Comparison of ENCODE assay signal across 8 cellular contexts in the genomic region with DNA sequence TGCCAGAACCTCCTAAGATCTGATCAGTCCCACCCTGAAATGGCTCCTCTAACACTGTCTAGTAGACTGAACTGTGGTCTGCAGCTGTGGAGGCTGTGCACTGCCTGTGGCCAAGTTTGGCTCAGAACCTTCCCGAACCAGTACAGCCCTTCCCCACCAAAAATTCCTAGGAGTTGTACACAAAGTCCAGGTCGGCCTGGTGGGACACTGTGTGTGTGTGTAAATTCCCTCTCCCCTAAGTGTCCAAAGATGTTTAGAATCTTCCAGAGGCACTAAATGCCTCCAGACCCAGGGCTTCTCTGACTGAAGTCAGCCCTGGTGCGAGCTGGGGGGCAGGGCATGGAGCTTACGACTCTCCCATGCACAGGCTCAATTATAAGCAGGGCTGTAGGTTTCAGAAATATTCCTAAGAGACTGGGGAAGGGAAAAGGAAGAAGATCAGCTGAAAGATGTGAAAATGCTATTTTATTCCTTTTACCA.
DNase-seq lines count a peak whose midpoint lies in the region; ATAC-seq and TF ChIP-seq lines count a peak whose summit lies in the region.

No MANE protein-coding gene starts in this region.

- peak overlapping the region; percentile 91 for H3K27ac ChIP-seq in KMS-11
- peak overlapping the region; percentile 94 for H3K27ac ChIP-seq in neuronal stem cell (replicated peaks; ENCODE audit: low read length)

- H3K36me3 ChIP-seq in KMS-11 (ENCODE audit: insufficient read depth) (no peaks in the 10 kb centered on the region), neuronal stem cell (replicated peaks in 1 of 2; ENCODE audit: control insufficient read depth in 2 of 2, insufficient read depth in 2 of 2, low read length in 2 of 2) (no peaks in the 10 kb centered on the region)

- H3K4me1 Mint-ChIP-seq in dendritic cell treated with granulocyte-macrophage colony-stimulating factor and Interleukin-4, amounts not matched to agents 40 ng/mL and 50 ng/mL, for 4 days (ENCODE audit: low read depth): peaks cover 71% of the 10 kb centered on the region

- H3K4me3 Mint-ChIP-seq in dendritic cell treated with granulocyte-macrophage colony-stimulating factor and Interleukin-4, amounts not matched to agents 40 ng/mL and 50 ng/mL, for 4 days: no peak overlapping the region

- peak overlapping the region; percentile 2 for H2BK5ac ChIP-seq in neuronal stem cell (ENCODE audit: low read length)

- no CpG with 5 or more reads among the region's 4 CpGs for WGBS in neuronal stem cell (ENCODE audit: extremely low coverage in 2 of 2, insufficient read length in 2 of 2, insufficient replicate concordance in 1 of 2), 2 donors

- peak overlapping the region; percentile 2 for H2BK12ac ChIP-seq in neuronal stem cell (ENCODE audit: low read length)

- H3K27ac Mint-ChIP-seq in dendritic cell treated with granulocyte-macrophage colony-stimulating factor and Interleukin-4, amounts not matched to agents 40 ng/mL and 50 ng/mL, for 4 days: peak overlapping the region; percentile 96

- intact Hi-C loops in dendritic cell treated with granulocyte-macrophage colony-stimulating factor and Interleukin-4, amounts not matched to agents 40 ng/mL and 50 ng/mL, for 4 days (cut with micrococcal nuclease): loop anchor here (5.0 kb wide), 1 partner anchor 54 kb away; no protein-coding TSS in a partner anchor

- DNase-seq in Ammon's horn (ENCODE audit: low spot score) (peak; percentile 29), neuronal stem cell (ENCODE audit: low spot score) (no peak), AML-193 (lab: John Stamatoyannopoulos, UW) (no peak), NCI-H82 treated with DMSO at 0.1 percent for 48 hours (lab: John Stamatoyannopoulos, UW; ENCODE audit: unreplicated experiment) (no peak), iPS-NIHi7 (ENCODE audit: extremely low spot score) (no peak)

- peak overlapping the region; percentile 51 for H2AFZ ChIP-seq in KMS-11 (ENCODE audit: low read depth)
- peak overlapping the region; percentile 58 for H2AFZ ChIP-seq in neuronal stem cell (ENCODE audit: low read length)

- H3K23ac ChIP-seq in neuronal stem cell (ENCODE audit: low read depth, low read length, poor library complexity): no peak overlapping the region

- H3K4me1 ChIP-seq in KMS-11 (ENCODE audit: low read depth, poor library complexity, severe bottlenecking) (peaks cover 26% of the 10 kb centered on the region), neuronal stem cell (ENCODE audit: control insufficient read depth in 2 of 2, insufficient read depth in 1 of 2, low read depth in 1 of 2, low read length in 2 of 2) (peaks cover 15 to 26% of the 10 kb centered on the region in 2 donors)

- H3K36me3 Mint-ChIP-seq in dendritic cell treated with granulocyte-macrophage colony-stimulating factor and Interleukin-4, amounts not matched to agents 40 ng/mL and 50 ng/mL, for 4 days (ENCODE audit: low read depth): peaks cover 44% of the 10 kb centered on the region

- H3K9ac ChIP-seq in KMS-11 (peak overlapping the region; percentile 65; the same call in 1 of the 2 replicates), neuronal stem cell (ENCODE audit: low read depth, low read length, poor library complexity) (no peak overlapping the region)

- peak overlapping the region; percentile 20 for H2AK5ac ChIP-seq in neuronal stem cell (ENCODE audit: low read depth, low read length)

- H3K4me2 ChIP-seq in KMS-11: peak overlapping the region; percentile 27
- no peak overlapping the region for H3K4me2 ChIP-seq in neuronal stem cell (ENCODE audit: insufficient read depth, low read length, poor library complexity, severe bottlenecking)

- H3K14ac ChIP-seq in neuronal stem cell (ENCODE audit: low read length): no peak overlapping the region

- H4K91ac ChIP-seq in neuronal stem cell (ENCODE audit: low read depth, low read length, poor library complexity): peak overlapping the region; percentile 73

- H3K4me3 ChIP-seq in KMS-11 (IDR thresholded peaks at IDR 0.05; ENCODE audit: insufficient read depth, low read depth, low read length) (no peak overlapping the region), neuronal stem cell (ENCODE audit: low read length in 2 of 2) (no peak overlapping the region)

- TF ChIP-seq CTCF in KMS-11 (conservative IDR thresholded peaks at IDR 0.05; ENCODE audit: low read depth, low read length): no peak

- ATAC-seq in HG03354 (IDR thresholded peaks at IDR 0.05; ENCODE audit: poor library complexity, severe bottlenecking, unreplicated experiment): no peak

- peaks cover 0 to 53% of the 10 kb centered on the region in 2 donors for H3K9me3 ChIP-seq in neuronal stem cell (replicated peaks in 1 of 2; ENCODE audit: control insufficient read depth in 2 of 2, insufficient read depth in 1 of 2, low read depth in 1 of 2, low read length in 2 of 2)

- no peak overlapping the region for H3K4ac ChIP-seq in neuronal stem cell (ENCODE audit: low read length)

- H3K79me1 ChIP-seq in neuronal stem cell (ENCODE audit: low read depth, low read length): no peaks in the 10 kb centered on the region

- H3K9me3 Mint-ChIP-seq in dendritic cell treated with granulocyte-macrophage colony-stimulating factor and Interleukin-4, amounts not matched to agents 40 ng/mL and 50 ng/mL, for 4 days: peaks cover 20% of the 10 kb centered on the region

- H4K20me1 ChIP-seq in KMS-11 (ENCODE audit: insufficient read depth): no peaks in the 10 kb centered on the region

- H2BK120ac ChIP-seq in neuronal stem cell (ENCODE audit: low read depth, low read length): peak overlapping the region; percentile 73

- H3K79me2 ChIP-seq in KMS-11 (ENCODE audit: insufficient read depth, low read depth): no peaks in the 10 kb centered on the region

- no peaks in the 10 kb centered on the region for H3K27me3 ChIP-seq in KMS-11 (ENCODE audit: insufficient read depth, low read depth)
- no peaks in the 10 kb centered on the region for H3K27me3 ChIP-seq in neuronal stem cell (ENCODE audit: control insufficient read depth in 3 of 3, insufficient read depth in 3 of 3, low read depth in 1 of 3, low read length in 3 of 3)

- H3K27me3 Mint-ChIP-seq in dendritic cell treated with granulocyte-macrophage colony-stimulating factor and Interleukin-4, amounts not matched to agents 40 ng/mL and 50 ng/mL, for 4 days: no peaks in the 10 kb centered on the region

- no peak overlapping the region for H2BK15ac ChIP-seq in neuronal stem cell (ENCODE audit: low read length)

- H4K8ac ChIP-seq in neuronal stem cell (ENCODE audit: low read depth, low read length): no peak overlapping the region

- H3K18ac ChIP-seq in neuronal stem cell (ENCODE audit: low read length): peak overlapping the region; percentile 36
